ENCODE assay signal across 19 cellular contexts in the genomic region with DNA sequence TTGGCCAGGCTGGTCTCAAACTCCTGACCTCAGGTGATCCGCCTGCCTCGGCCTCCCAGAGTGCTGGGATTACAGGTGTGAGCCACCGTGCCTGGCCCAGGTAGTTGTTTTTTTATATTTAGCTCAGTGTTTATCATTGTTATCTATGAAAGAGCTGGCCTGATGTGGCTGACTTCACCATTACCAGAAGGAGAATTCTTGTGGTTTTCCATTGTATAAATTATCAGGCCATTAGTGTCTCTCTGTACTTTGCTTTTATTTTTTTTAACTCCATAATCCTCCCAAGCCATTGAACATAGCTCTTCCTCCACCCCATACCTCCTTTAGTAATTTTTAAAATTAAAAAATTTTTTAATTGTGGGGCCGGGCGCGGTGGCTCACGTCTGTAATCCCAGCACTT. TPM values are rescaled to one million over a fixed set of nuclear protein-coding genes. Genes with fewer than 3 reads are reported as not detected.
A peak's percentile ranks its signal among the peaks of the same experiment; 100 is the strongest.
DNase-seq lines count a peak whose midpoint lies in the region; TF ChIP-seq lines count a peak whose summit lies in the region.
"Had no signal": no experiment of that assay in that cellular context is flagged by ENCODE, and none has a peak within 500 bp of the region (broad histone marks: within the 10 kb centered on the region; RNA-seq: fewer than 3 reads in every experiment).

No MANE protein-coding gene starts in this region.

- H3K4me3 ChIP-seq in suprapubic skin (no peak overlapping the region), neural progenitor cell (no peak overlapping the region)
- H3K4me3 ChIP-seq: GM23338 had no signal

- H3K9me3 ChIP-seq in suprapubic skin (no peaks in the 10 kb centered on the region), neural progenitor cell (ENCODE audit: low read depth) (no peaks in the 10 kb centered on the region)

- peaks cover 12% of the 10 kb centered on the region for H3K4me1 Mint-ChIP-seq in neural progenitor cell
- H3K4me1 Mint-ChIP-seq: GM23338 had no signal

- DNase-seq in NCI-H2107 treated with DMSO at 0.1 percent for 48 hours (lab: John Stamatoyannopoulos, UW; ENCODE audit: unreplicated experiment): peak; percentile 7
- no peak for DNase-seq in NCI-H2107 (lab: John Stamatoyannopoulos, UW)
- peak; percentile 60 for DNase-seq in SW480 (ENCODE audit: low spot score)
- DNase-seq in kidney glomerular epithelial cell (lab: John Stamatoyannopoulos, UW): peak; percentile 20
- no peak for DNase-seq in SW 1271 (lab: John Stamatoyannopoulos, UW)
- DNase-seq in GM10266 (ENCODE audit: extremely low spot score): no peak
- no peak for DNase-seq in suprapubic skin (ENCODE audit: low spot score in 2 of 2)
- DNase-seq in neural progenitor cell (ENCODE audit: low spot score): no peak
- DNase-seq: 8988T, DMS53, HCEC 1CT, MV-4-11, NCI-H1694, NCI-H2081, NCI-H446 treated with DMSO at 0.1 percent for 48 hours, NCI-H526 treated with DMSO at 0.1 percent for 48 hours, Right ventricle myocardium superior had no signal

- peaks cover 14% of the 10 kb centered on the region for H3K36me3 Mint-ChIP-seq in neural progenitor cell

- no peak overlapping the region for H3K4me3 Mint-ChIP-seq in neural progenitor cell
- H3K4me3 Mint-ChIP-seq: GM23338 had no signal

- peaks cover 10% of the 10 kb centered on the region for H3F3A ChIP-seq in neural progenitor cell (ENCODE audit: low read depth)

- TF ChIP-seq CTCF in GM10266 (IDR thresholded peaks at IDR 0.05; ENCODE audit: control insufficient read depth, insufficient read depth, low read depth, missing control alignments) (no peak), suprapubic skin (IDR thresholded peaks at IDR 0.05) (no peak), neural progenitor cell (IDR thresholded peaks at IDR 0.05) (no peak)

- TF ChIP-seq EP300 in suprapubic skin (IDR thresholded peaks at IDR 0.05): no peak

- H3K36me3 ChIP-seq in suprapubic skin (no peaks in the 10 kb centered on the region), neural progenitor cell (no peaks in the 10 kb centered on the region)

- TF ChIP-seq POLR2A in suprapubic skin (IDR thresholded peaks at IDR 0.05): no peak

- H3K9ac ChIP-seq in neural progenitor cell: no peak overlapping the region

- H3K27ac ChIP-seq in suprapubic skin (no peak overlapping the region), neural progenitor cell (no peak overlapping the region)
- H3K27ac ChIP-seq: C4-2B had no signal

- peaks cover 9% of the 10 kb centered on the region for H4K20me1 ChIP-seq in neural progenitor cell (ENCODE audit: low read depth)

- peaks cover 5% of the 10 kb centered on the region for H3K27me3 Mint-ChIP-seq in neural progenitor cell (ENCODE audit: insufficient read depth, low read depth)

- H3K4me1 ChIP-seq in suprapubic skin: peaks cover 14% of the 10 kb centered on the region
- peaks cover 7% of the 10 kb centered on the region for H3K4me1 ChIP-seq in neural progenitor cell

- H2AFZ ChIP-seq in neural progenitor cell (replicated peaks): no peak overlapping the region
- H2AFZ ChIP-seq: GM23338 had no signal

- no peak overlapping the region for H3K27ac Mint-ChIP-seq in neural progenitor cell
- H3K27ac Mint-ChIP-seq: GM23338 had no signal

- no peak overlapping the region for H3K4me2 ChIP-seq in neural progenitor cell
- H3K4me2 ChIP-seq: GM23338 had no signal

- H3K27me3 ChIP-seq in suprapubic skin (no peaks in the 10 kb centered on the region), neural progenitor cell (no peaks in the 10 kb centered on the region)

- WGBS in suprapubic skin: 74% methylated on average over 7 of the region's 7 CpGs

- H3K9me3 Mint-ChIP-seq in neural progenitor cell: peaks cover 10% of the 10 kb centered on the region

- H3K79me2 ChIP-seq in neural progenitor cell (ENCODE audit: low read depth): peaks cover 15% of the 10 kb centered on the region

RNA-seq across cellular contexts. Expression of gene CERS4, which starts 24.2 kb away (rescaled TPM):
- 100 to 1,000 TPM in 3 of 4 donors, 10 to 100 TPM in 1; 84.6 to 132 (median 118) TPM for total RNA-seq in suprapubic skin
- 34.1 and 76.0 TPM in 2 replicates for total RNA-seq in neural progenitor cell (ENCODE audit: low replicate concordance)

Comparison
In these comparisons a context has a peak if more than half of its experiments do, and no peak if none do; other contexts are left out.
1. DNase-seq: peak in NCI-H2107 treated with DMSO at 0.1 percent for 48 hours (single experiment), SW480 (single experiment) and kidney glomerular epithelial cell (single experiment); none in NCI-H2107 (single experiment), SW 1271 (0 of 2), GM10266 (single experiment), suprapubic skin (0 of 2) and neural progenitor cell (single experiment).